Comparison of ENCODE assay signal across 23 cellular contexts in the genomic region with DNA sequence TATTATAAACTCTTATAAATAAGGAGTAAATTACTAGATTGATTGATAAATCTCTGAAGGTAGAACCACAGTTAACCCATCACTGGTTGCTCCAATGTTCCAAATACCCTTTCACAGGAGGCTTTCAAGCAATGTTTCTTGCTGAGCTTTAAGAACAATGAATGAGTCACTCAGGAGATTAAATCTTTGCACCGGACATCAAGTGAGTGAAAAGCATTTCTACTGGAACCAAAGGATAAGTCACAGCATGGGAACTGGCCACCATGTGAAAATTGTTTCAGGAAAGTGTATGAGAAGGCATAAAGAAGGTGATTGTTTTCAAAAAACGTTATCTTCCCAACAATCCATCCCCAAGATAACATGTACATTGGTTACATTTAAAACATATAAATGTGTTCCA.
"Had no signal": no experiment of that assay in that cellular context is flagged by ENCODE, and none has a peak within 500 bp of the region (broad histone marks: within the 10 kb centered on the region; RNA-seq: fewer than 3 reads in every experiment).

No MANE protein-coding gene starts in this region.

- H3K4me1 ChIP-seq: body of pancreas, heart left ventricle, lower lobe of right lung, neural progenitor cell, right atrium auricular region had no signal

- H3K9ac ChIP-seq: neural progenitor cell had no signal

- H3K4me3 Mint-ChIP-seq: activated CD4-positive, alpha-beta memory T cell treated with anti-CD3 and anti-CD28 coated beads, Interleukin-2, amount 10 ng/mL, durations not matched to agents 7 days and 5 days; activated CD8-positive, alpha-beta memory T cell treated with anti-CD3 and anti-CD28 coated beads, Interleukin-2, amount 10 ng/mL, durations not matched to agents 7 days and 5 days; activated naive CD4-positive, alpha-beta T cell treated with anti-CD3 and anti-CD28 coated beads, Interleukin-2, amount 10 ng/mL, durations not matched to agents 7 days and 5 days; dendritic cell treated with granulocyte-macrophage colony-stimulating factor and Interleukin-4, amounts not matched to agents 40 ng/mL and 50 ng/mL, for 4 days; naive thymus-derived CD4-positive, alpha-beta T cell; neural progenitor cell; type B pancreatic cell had no signal

- H3K36me3 ChIP-seq: gastroesophageal sphincter, heart left ventricle, lower lobe of right lung, neural progenitor cell, right atrium auricular region, thoracic aorta had no signal

- H3K4me1 Mint-ChIP-seq: activated CD4-positive, alpha-beta memory T cell treated with anti-CD3 and anti-CD28 coated beads, Interleukin-2, amount 10 ng/mL, durations not matched to agents 7 days and 5 days; activated CD8-positive, alpha-beta memory T cell treated with anti-CD3 and anti-CD28 coated beads, Interleukin-2, amount 10 ng/mL, durations not matched to agents 7 days and 5 days; activated naive CD4-positive, alpha-beta T cell treated with anti-CD3 and anti-CD28 coated beads, Interleukin-2, amount 10 ng/mL, durations not matched to agents 7 days and 5 days; naive thymus-derived CD4-positive, alpha-beta T cell had no signal

- H2AFZ ChIP-seq: neural progenitor cell had no signal

- H3K27ac Mint-ChIP-seq: activated CD4-positive, alpha-beta memory T cell treated with anti-CD3 and anti-CD28 coated beads, Interleukin-2, amount 10 ng/mL, durations not matched to agents 7 days and 5 days; activated CD8-positive, alpha-beta memory T cell treated with anti-CD3 and anti-CD28 coated beads, Interleukin-2, amount 10 ng/mL, durations not matched to agents 7 days and 5 days; activated naive CD4-positive, alpha-beta T cell treated with anti-CD3 and anti-CD28 coated beads, Interleukin-2, amount 10 ng/mL, durations not matched to agents 7 days and 5 days; dendritic cell treated with granulocyte-macrophage colony-stimulating factor and Interleukin-4, amounts not matched to agents 40 ng/mL and 50 ng/mL, for 4 days; naive thymus-derived CD4-positive, alpha-beta T cell; neural progenitor cell; type B pancreatic cell had no signal

- H3K27me3 ChIP-seq: body of pancreas, gastroesophageal sphincter, heart left ventricle, neural progenitor cell, right atrium auricular region had no signal

- H3K27ac ChIP-seq: body of pancreas, gastroesophageal sphincter, heart left ventricle, lower lobe of right lung, neural progenitor cell, right atrium auricular region, thoracic aorta had no signal

- DNase-seq: activated CD4-positive, alpha-beta memory T cell treated with anti-CD3 and anti-CD28 coated beads, Interleukin-2, amount 10 ng/mL, durations not matched to agents 7 days and 5 days; activated CD4-positive, alpha-beta T cell treated with anti-CD3 and anti-CD28 coated beads for 48 hours; activated CD8-positive, alpha-beta memory T cell treated with anti-CD3 and anti-CD28 coated beads, Interleukin-2, amount 10 ng/mL, durations not matched to agents 7 days and 5 days; activated effector memory CD4-positive, alpha-beta T cell treated with anti-CD3 and anti-CD28 coated beads, Interleukin-2, amount 50 U/mL, for 16 hours; activated naive CD4-positive, alpha-beta T cell treated with anti-CD3 and anti-CD28 coated beads, Interleukin-2, amount 10 ng/mL, durations not matched to agents 7 days and 5 days; activated T-cell treated with anti-CD3 and anti-CD28 coated beads for 4 hours; amygdala; body of pancreas; effector CD4-positive, alpha-beta T cell; heart left ventricle; lower lobe of right lung; naive thymus-derived CD4-positive, alpha-beta T cell; stimulated activated CD4-positive, alpha-beta T cell treated with anti-CD3 and anti-CD28 coated beads, Interleukin-4, amount 100 ng/mL, for 24 hours; stimulated activated naive CD4-positive, alpha-beta T cell treated with Interleukin-2 at 50 U/mL for 16 hours; SW 1271; T-helper 2 cell had no signal

- H3K27me3 Mint-ChIP-seq: activated CD4-positive, alpha-beta memory T cell treated with anti-CD3 and anti-CD28 coated beads, Interleukin-2, amount 10 ng/mL, durations not matched to agents 7 days and 5 days; activated CD8-positive, alpha-beta memory T cell treated with anti-CD3 and anti-CD28 coated beads, Interleukin-2, amount 10 ng/mL, durations not matched to agents 7 days and 5 days; activated naive CD4-positive, alpha-beta T cell treated with anti-CD3 and anti-CD28 coated beads, Interleukin-2, amount 10 ng/mL, durations not matched to agents 7 days and 5 days; dendritic cell treated with granulocyte-macrophage colony-stimulating factor and Interleukin-4, amounts not matched to agents 40 ng/mL and 50 ng/mL, for 4 days; naive thymus-derived CD4-positive, alpha-beta T cell; type B pancreatic cell had no signal

- H3K9me3 ChIP-seq: body of pancreas, gastroesophageal sphincter, heart left ventricle, lower lobe of right lung, right atrium auricular region, thoracic aorta had no signal

- H3K4me2 ChIP-seq: neural progenitor cell had no signal

- FAIRE-seq: keratinocyte had no signal

- H3K9me3 Mint-ChIP-seq: activated CD4-positive, alpha-beta memory T cell treated with anti-CD3 and anti-CD28 coated beads, Interleukin-2, amount 10 ng/mL, durations not matched to agents 7 days and 5 days; activated naive CD4-positive, alpha-beta T cell treated with anti-CD3 and anti-CD28 coated beads, Interleukin-2, amount 10 ng/mL, durations not matched to agents 7 days and 5 days; dendritic cell treated with granulocyte-macrophage colony-stimulating factor and Interleukin-4, amounts not matched to agents 40 ng/mL and 50 ng/mL, for 4 days; neural progenitor cell; type B pancreatic cell had no signal

- H3K36me3 Mint-ChIP-seq: activated CD8-positive, alpha-beta memory T cell treated with anti-CD3 and anti-CD28 coated beads, Interleukin-2, amount 10 ng/mL, durations not matched to agents 7 days and 5 days; activated naive CD4-positive, alpha-beta T cell treated with anti-CD3 and anti-CD28 coated beads, Interleukin-2, amount 10 ng/mL, durations not matched to agents 7 days and 5 days; naive thymus-derived CD4-positive, alpha-beta T cell; neural progenitor cell; type B pancreatic cell had no signal

- H3K4me3 ChIP-seq: body of pancreas, gastroesophageal sphincter, heart left ventricle, lower lobe of right lung, neural progenitor cell, right atrium auricular region, thoracic aorta had no signal
